In the genomic region with DNA sequence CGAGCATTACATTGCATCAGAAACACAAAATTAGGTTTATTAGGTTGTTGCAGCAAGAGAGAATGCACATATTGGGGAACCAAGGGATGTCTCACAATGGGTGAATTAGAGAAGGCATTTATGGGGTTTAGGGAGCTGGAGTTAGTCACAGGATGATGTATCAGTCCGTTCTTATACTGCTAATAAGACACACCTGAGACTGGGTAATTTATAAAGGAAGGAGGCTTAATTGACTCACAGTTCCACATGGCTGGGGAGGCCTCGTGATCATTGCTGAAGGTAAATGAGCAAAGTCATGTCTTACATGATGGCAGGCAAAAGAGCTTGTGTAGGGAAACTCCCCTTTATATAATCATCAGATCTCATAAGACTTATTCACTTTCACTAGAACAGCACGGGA, we compare ENCODE assay signal across 19 cellular contexts.
DNase-seq lines count a peak whose midpoint lies in the region; ATAC-seq, FAIRE-seq and TF ChIP-seq lines count a peak whose summit lies in the region.
"Had no signal": no experiment of that assay in that cellular context is flagged by ENCODE, and none has a peak within 500 bp of the region (broad histone marks: within the 10 kb centered on the region; RNA-seq: fewer than 3 reads in every experiment).

No MANE protein-coding gene starts in this region.

- in situ Hi-C loops in Caki2 (cut with HindIII; ENCODE audit: low pct_unique_long_range_greater_than_20kb, low sequenced_read_pairs) = no loop called here

- H3K4me3 ChIP-seq in AG09309 (ENCODE audit: control insufficient read depth, low read depth, low read length) (no peak overlapping the region), bronchial epithelial cell (ENCODE audit: low read depth, low read length) (no peak overlapping the region)
- H3K4me3 ChIP-seq: A549, BLaER1 had no signal

- TF ChIP-seq CTCF in AG09309 (IDR thresholded peaks at IDR 0.05; ENCODE audit: control insufficient read depth, insufficient read depth, low read depth, low read length, missing control alignments) = no peak
- TF ChIP-seq CTCF in bronchial epithelial cell (IDR thresholded peaks at IDR 0.05; ENCODE audit: insufficient read depth, low read length, severe bottlenecking) = no peak
- no peak for TF ChIP-seq CTCF in foreskin keratinocyte (conservative IDR thresholded peaks at IDR 0.05)

- DNase-seq in AG09309 (ENCODE audit: low read depth) = peak; percentile 31
- DNase-seq in Caki2 (ENCODE audit: low read depth) = peak; percentile 25
- DNase-seq in bronchial epithelial cell (ENCODE audit: low read depth) = peak; percentile 18
- peak in 1 of 2 donors; percentile 60 for DNase-seq in foreskin keratinocyte
- DNase-seq in activated effector memory CD4-positive, alpha-beta T cell treated with anti-CD3 and anti-CD28 coated beads, Interleukin-2, amount 50 U/mL, for 16 hours = no peak
- no peak for DNase-seq in 8988T
- DNase-seq: Calu3; CD4-positive, alpha-beta memory T cell; DMS79 treated with DMSO at 0.1 percent for 48 hours; GF-D8; GOT3; H7; KG1 had no signal

- no peaks in the 10 kb centered on the region for H3K36me3 ChIP-seq in bronchial epithelial cell (ENCODE audit: control insufficient read depth, insufficient read depth, low read length)
- H3K36me3 ChIP-seq: BLaER1 had no signal

- peak overlapping the region; percentile 6 for H3K27ac ChIP-seq in foreskin keratinocyte
- H3K27ac ChIP-seq: A549, BLaER1 had no signal

- ATAC-seq in foreskin keratinocyte (peak; percentile 93), GM19324 (IDR thresholded peaks at IDR 0.05; ENCODE audit: low FRiP score, unreplicated experiment) (no peak), GM18868 (IDR thresholded peaks at IDR 0.05; ENCODE audit: unreplicated experiment) (no peak)
- ATAC-seq: A549, HepG2 had no signal

- H3K27me3 ChIP-seq in bronchial epithelial cell (ENCODE audit: control insufficient read depth, insufficient read depth, low read length) (no peaks in the 10 kb centered on the region), foreskin keratinocyte (no peaks in the 10 kb centered on the region)
- H3K27me3 ChIP-seq: BLaER1 had no signal

- no peak for FAIRE-seq in bronchial epithelial cell (lab: Jason Lieb, UNC)
- FAIRE-seq: A549, GM19239, HepG2 had no signal

- H3K4me1 ChIP-seq in foreskin keratinocyte = no peaks in the 10 kb centered on the region
- H3K4me1 ChIP-seq: A549, BLaER1 had no signal

Comparison
In these comparisons a context has a peak if more than half of its experiments do, and no peak if none do; other contexts are left out.
1. DNase-seq: peak in AG09309 (single experiment), Caki2 (single experiment) and bronchial epithelial cell (single experiment); none in activated effector memory CD4-positive, alpha-beta T cell treated with anti-CD3 and anti-CD28 coated beads, Interleukin-2, amount 50 U/mL, for 16 hours (single experiment) and 8988T (single experiment).